20 cellular contexts compared by ENCODE assay signal in the genomic region with DNA sequence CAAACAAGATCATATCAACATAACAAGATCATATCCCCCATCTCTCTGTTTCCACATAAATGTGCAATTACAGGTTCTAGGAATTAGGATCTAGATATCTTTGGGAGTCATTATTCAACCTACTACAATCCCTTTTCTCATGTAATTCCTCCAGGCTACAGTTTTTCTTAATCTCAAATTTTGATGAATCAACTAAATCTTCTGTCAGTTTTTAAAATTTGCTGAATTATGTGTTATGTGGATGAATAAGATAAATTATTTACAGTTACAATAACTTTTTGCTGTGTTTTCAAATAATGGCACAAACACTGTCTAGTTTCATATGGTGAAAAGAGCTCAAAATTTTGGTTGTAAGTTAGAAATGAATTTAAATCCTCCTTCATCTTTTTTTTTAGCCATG.
DNase-seq lines count a peak whose midpoint lies in the region; ATAC-seq, FAIRE-seq and TF ChIP-seq lines count a peak whose summit lies in the region.
"Had no signal": no experiment of that assay in that cellular context is flagged by ENCODE, and none has a peak within 500 bp of the region (broad histone marks: within the 10 kb centered on the region; RNA-seq: fewer than 3 reads in every experiment).

No MANE protein-coding gene starts in this region.

- H4K91ac ChIP-seq in IMR-90 (ENCODE audit: insufficient read depth, low read depth, low read length), result no peak overlapping the region

- H3K36me3 ChIP-seq in IMR-90 (ENCODE audit: control insufficient read depth, insufficient read depth, low read length) (no peaks in the 10 kb centered on the region), K562 (ENCODE audit: control insufficient read depth, insufficient read depth, low read length) (no peaks in the 10 kb centered on the region)
- H3K36me3 ChIP-seq: BLaER1 treated with 17β-estradiol and CSF1 and Interleukin-3, amounts not matched to agents 10 nM and 100 nM had no signal

- TF ChIP-seq POLR2A in A549 (IDR thresholded peaks at IDR 0.05; ENCODE audit: low read length), result no peak
- no peak for TF ChIP-seq POLR2A in IMR-90 (IDR thresholded peaks at IDR 0.05; ENCODE audit: low read depth, low read length)
- no peak for TF ChIP-seq POLR2A in K562 (conservative IDR thresholded peaks at IDR 0.05)

- DNase-seq in A549 (ENCODE audit: low read depth in 1 of 2, low spot score in 1 of 2) (no peak), IMR-90 (no peak), K562 (ENCODE audit: extremely low read depth in 1 of 4, low spot score in 3 of 4) (no peak), NCI-H2171 (lab: John Stamatoyannopoulos, UW) (no peak)
- no peak for DNase-seq in activated naive CD4-positive, alpha-beta T cell treated with anti-CD3 and anti-CD28 coated beads, Interleukin-2, amount 50 U/mL, for 16 hours
- DNase-seq: 8988T; AML-193; Caco-2; Calu3; CD4-positive, alpha-beta T cell; CD8-positive, alpha-beta T cell; DMS79 treated with DMSO at 0.1 percent for 48 hours; GF-D8 had no signal

- no peaks in the 10 kb centered on the region for H3K79me1 ChIP-seq in IMR-90 (ENCODE audit: low read depth in 1 of 2, low read length in 2 of 2)

- no peak overlapping the region for H2BK15ac ChIP-seq in IMR-90 (ENCODE audit: low read depth, low read length)

- H3K9ac ChIP-seq in IMR-90 (ENCODE audit: low read depth, low read length) (no peak overlapping the region), K562 (ENCODE audit: insufficient read depth in 1 of 2, low read depth in 2 of 2, low read length in 2 of 2) (no peak overlapping the region)
- H3K9ac ChIP-seq: BLaER1 treated with 17β-estradiol and CSF1 and Interleukin-3, amounts not matched to agents 10 nM and 100 nM had no signal

- H2BK20ac ChIP-seq in IMR-90 (ENCODE audit: low read depth, low read length), result no peak overlapping the region

- H3K4me3 ChIP-seq in A549 (no peak overlapping the region), IMR-90 (ENCODE audit: insufficient read depth, low read depth, low read length) (no peak overlapping the region), K562 (no peak overlapping the region)
- H3K4me3 ChIP-seq: BLaER1 treated with 17β-estradiol and CSF1 and Interleukin-3, amounts not matched to agents 10 nM and 100 nM had no signal

- H3K23ac ChIP-seq in IMR-90 (ENCODE audit: low read depth, low read length), result no peak overlapping the region

- H3K4me1 ChIP-seq in A549, result no peaks in the 10 kb centered on the region
- H3K4me1 ChIP-seq in IMR-90 (ENCODE audit: control insufficient read depth, insufficient read depth, low read length), result no peaks in the 10 kb centered on the region
- H3K4me1 ChIP-seq in K562 (replicated peaks in 1 of 2; ENCODE audit: control insufficient read depth in 2 of 2, insufficient read depth in 2 of 2, low read length in 2 of 2), result no peaks in the 10 kb centered on the region
- H3K4me1 ChIP-seq: Caco-2 had no signal

- no peak overlapping the region for H2AK5ac ChIP-seq in IMR-90 (ENCODE audit: low read depth, low read length)

- CTCF ChIA-PET in A549 (lab: Yijun Ruan, JAX), result interaction anchor here (1.2 kb wide), 1 partner anchor 12 kb away, joined by 3 read pairs; no protein-coding TSS in a partner anchor
- CTCF ChIA-PET in IMR-90 (lab: Yijun Ruan, JAX), result interaction anchor here (0.6 kb wide), 1 partner anchor 18 kb away, joined by 3 read pairs; no protein-coding TSS in a partner anchor
- CTCF ChIA-PET in K562 (lab: Yijun Ruan, JAX; ENCODE audit: low intra/inter-chr PET ratio), result no interaction called here

- no peak overlapping the region for H4K8ac ChIP-seq in IMR-90 (ENCODE audit: low read depth in 2 of 2, low read length in 2 of 2)

- no peak for TF ChIP-seq CTCF in A549 (IDR thresholded peaks at IDR 0.05)
- TF ChIP-seq CTCF in IMR-90 (conservative IDR thresholded peaks at IDR 0.05; ENCODE audit: low read depth, low read length), result no peak
- TF ChIP-seq CTCF in K562 (IDR thresholded peaks at IDR 0.05 in 2 of 3, conservative IDR thresholded peaks at IDR 0.05 in 1 of 3; ENCODE audit: insufficient read depth in 2 of 3, low read depth in 1 of 3, low read length in 3 of 3), result no peak

- intact Hi-C loops in IMR-90 (cut with micrococcal nuclease), result loop anchor here (10.0 kb wide), 1 partner anchor 550 kb away; no protein-coding TSS in a partner anchor
- intact Hi-C loops in K562 (cut with micrococcal nuclease), result no loop called here

- no peak overlapping the region for H3K27ac ChIP-seq in A549
- no peak overlapping the region for H3K27ac ChIP-seq in IMR-90 (ENCODE audit: insufficient read depth, low read length)
- H3K27ac ChIP-seq in K562 (ENCODE audit: extremely low read depth, low read depth, low read length), result no peak overlapping the region
- H3K27ac ChIP-seq: BLaER1 treated with 17β-estradiol and CSF1 and Interleukin-3, amounts not matched to agents 10 nM and 100 nM; C4-2B had no signal

- BruUV-seq in IMR-90 (replicated peaks; lab: Mats Ljungman, UMichigan) (no TSS peak), K562 (replicated peaks; lab: Mats Ljungman, UMichigan) (no TSS peak)

- H3K9me3 ChIP-seq in A549 (no peaks in the 10 kb centered on the region), IMR-90 (ENCODE audit: control insufficient read depth, insufficient read depth, low read length) (no peaks in the 10 kb centered on the region), K562 (replicated peaks; ENCODE audit: control insufficient read depth, insufficient read depth, low read depth, low read length) (no peaks in the 10 kb centered on the region)
- H3K9me3 ChIP-seq: BLaER1 treated with 17β-estradiol and CSF1 and Interleukin-3, amounts not matched to agents 10 nM and 100 nM; Caco-2 had no signal

- no peak overlapping the region for H3K4ac ChIP-seq in IMR-90 (ENCODE audit: low read depth, low read length)

- H3K14ac ChIP-seq in IMR-90 (replicated peaks; ENCODE audit: low read depth, low read length), result no peak overlapping the region

- H3K56ac ChIP-seq in IMR-90 (ENCODE audit: extremely low read depth, insufficient read depth, low read length), result no peak overlapping the region

- dilution Hi-C loops in IMR-90 (cut with HindIII; ENCODE audit: low sequenced_read_pairs, unreplicated experiment), result no loop called here

- no peak for ATAC-seq in A549
- ATAC-seq in IMR-90 (ENCODE audit: low read depth), result no peak
- no peak for ATAC-seq in K562
- ATAC-seq: CD8-positive, alpha-beta T cell had no signal

- no peak overlapping the region for H2AK9ac ChIP-seq in IMR-90 (replicated peaks; ENCODE audit: low read depth, low read length, poor library complexity)

- no peaks in the 10 kb centered on the region for H3K79me2 ChIP-seq in K562 (ENCODE audit: control insufficient read depth, insufficient read depth, low read length)

- H3K9me1 ChIP-seq in IMR-90 (ENCODE audit: insufficient read depth, low read length), result no peaks in the 10 kb centered on the region
- no peaks in the 10 kb centered on the region for H3K9me1 ChIP-seq in K562 (ENCODE audit: control insufficient read depth, insufficient read depth, low read length)

- H2BK5ac ChIP-seq in IMR-90 (ENCODE audit: low read depth, low read length, poor library complexity, severe bottlenecking), result no peak overlapping the region

- no peak overlapping the region for H2AFZ ChIP-seq in IMR-90 (replicated peaks; ENCODE audit: low read length, poor library complexity)
- H2AFZ ChIP-seq in K562 (ENCODE audit: low read depth, low read length), result no peak overlapping the region

- no peak overlapping the region for H3K18ac ChIP-seq in IMR-90 (ENCODE audit: low read depth, low read length)

- no peak overlapping the region for H3K4me2 ChIP-seq in A549
- no peak overlapping the region for H3K4me2 ChIP-seq in IMR-90 (ENCODE audit: low read depth, low read length)
- H3K4me2 ChIP-seq in K562 (ENCODE audit: insufficient read depth, low read length), result no peak overlapping the region
- H3K4me2 ChIP-seq: BLaER1 treated with 17β-estradiol and CSF1 and Interleukin-3, amounts not matched to agents 10 nM and 100 nM had no signal

- POLR2A ChIA-PET in A549 (lab: Yijun Ruan, JAX), result no interaction called here
- POLR2A ChIA-PET in IMR-90 (lab: Charles Lee; ENCODE audit: unreplicated experiment), result no interaction called here
- POLR2A ChIA-PET in K562 (lab: Yijun Ruan, JAX), result no interaction called here

- FAIRE-seq in A549 (lab: Jason Lieb, UNC) (no peak), K562 (lab: Jason Lieb, UNC) (no peak)
- FAIRE-seq: A204.1, D721Med, G401.6, GM12891, GM19239 had no signal

- no peaks in the 10 kb centered on the region for H3K27me3 ChIP-seq in IMR-90 (ENCODE audit: control insufficient read depth, insufficient read depth, low read length)
- H3K27me3 ChIP-seq in K562 (ENCODE audit: control insufficient read depth in 2 of 2, insufficient read depth in 2 of 2, low read length in 2 of 2), result no peaks in the 10 kb centered on the region
- H3K27me3 ChIP-seq: BLaER1 treated with 17β-estradiol and CSF1 and Interleukin-3, amounts not matched to agents 10 nM and 100 nM had no signal

- TF ChIP-seq EP300 in A549 (IDR thresholded peaks at IDR 0.05) (no peak), K562 (IDR thresholded peaks at IDR 0.05; ENCODE audit: low read length) (no peak)

- in situ Hi-C loops in IMR-90 (cut with MboI; ENCODE audit: low sequenced_read_pairs) (no loop called here), K562 (cut with MboI) (no loop called here)

- no peak overlapping the region for H2BK120ac ChIP-seq in IMR-90 (ENCODE audit: low read depth, low read length)

- H4K5ac ChIP-seq in IMR-90 (ENCODE audit: low read depth, low read length), result no peak overlapping the region

- no peak for TF ChIP-seq RAD21 in A549 (conservative IDR thresholded peaks at IDR 0.05 in 1 of 2, IDR thresholded peaks at IDR 0.05 in 1 of 2)
- no peak for TF ChIP-seq RAD21 in IMR-90 (IDR thresholded peaks at IDR 0.05; ENCODE audit: low read length)
- TF ChIP-seq RAD21 in K562 (CRISPR knock-in tag; conservative IDR thresholded peaks at IDR 0.05 in 1 of 2, IDR thresholded peaks at IDR 0.05 in 1 of 2), result no peak

- H4K20me1 ChIP-seq in IMR-90 (ENCODE audit: insufficient read depth, low read length) (no peaks in the 10 kb centered on the region), K562 (replicated peaks; ENCODE audit: control insufficient read depth, insufficient read depth, low read length) (no peaks in the 10 kb centered on the region)
- H4K20me1 ChIP-seq: BLaER1 treated with 17β-estradiol and CSF1 and Interleukin-3, amounts not matched to agents 10 nM and 100 nM had no signal

TF ChIP-seq in A549, 52 proteins besides CTCF, POLR2A, EP300 and RAD21:
- TF ChIP-seq CBX2 (IDR thresholded peaks at IDR 0.05; ENCODE audit: borderline replicate concordance, low read depth), result no peak
- peak; percentile 46 for TF ChIP-seq MAFK (IDR thresholded peaks at IDR 0.05; ENCODE audit: partially characterized antibody)

TF ChIP-seq in K562, 482 proteins besides CTCF, POLR2A, EP300 and RAD21:
- TF ChIP-seq ZNF316 (IDR thresholded peaks at IDR 0.05) (peak; percentile 55), TEAD4 (IDR thresholded peaks at IDR 0.05; ENCODE audit: low read length) (no peak), TEAD4 (CRISPR knock-in tag; IDR thresholded peaks at IDR 0.05; ENCODE audit: borderline replicate concordance) (no peak)

Comparison
In these comparisons a context has a peak if more than half of its experiments do, and no peak if none do; other contexts are left out.
1. Of the 35 proteins assayed by ChIP-seq in both K562 and A549: peak only in K562: none; only in A549: MAFK; in both: none; in neither: 34.